Comparison of ENCODE assay signal across 1 cellular context in genomic region chr13:100674363-100674847, GRCh38.
TF ChIP-seq lines count a peak whose summit lies in the region.

TSS of gene TMTC4 (minus strand) at chr13:100674795. CDS start at chr13:100670362, 4,433 bp downstream.

TF ChIP-seq in HepG2, 621 proteins besides CTCF, POLR2A, EP300 and RAD21 (continued from another document):
- TF ChIP-seq ETS1 (CRISPR knock-in tag; IDR thresholded peaks at IDR 0.05) (no peak), ZNF782 (CRISPR knock-in tag; IDR thresholded peaks at IDR 0.05; ENCODE audit: borderline replicate concordance) (no peak)
